In genomic region chr11:116656011-116656410, GRCh38 we compare ENCODE assay signal across 26 cellular contexts.
"Had no signal": no experiment of that assay in that cellular context is flagged by ENCODE, and none has a peak within 500 bp of the region (broad histone marks: within the 10 kb centered on the region; RNA-seq: fewer than 3 reads in every experiment).

No MANE protein-coding gene starts in this region.

- H3K27me3 ChIP-seq: brain microvascular endothelial cell, foreskin keratinocyte had no signal

- H3K4me3 ChIP-seq: gastrocnemius medialis, heart right ventricle had no signal

- H3K27ac ChIP-seq: brain microvascular endothelial cell, epithelial cell of prostate, foreskin keratinocyte, gastrocnemius medialis, heart right ventricle had no signal

- H3K27ac Mint-ChIP-seq: activated CD4-positive, alpha-beta memory T cell treated with anti-CD3 and anti-CD28 coated beads for 36 hours; activated CD4-positive, alpha-beta T cell treated with anti-CD3 and anti-CD28 coated beads for 36 hours; activated CD4-positive, alpha-beta T cell treated with anti-CD3 and anti-CD28 coated beads, Interleukin-2, amount 10 ng/mL, durations not matched to agents 24 days and 14 days; activated CD8-positive, alpha-beta memory T cell treated with anti-CD3 and anti-CD28 coated beads, Interleukin-2, amount 10 ng/mL, durations not matched to agents 7 days and 5 days; activated CD8-positive, alpha-beta T cell treated with anti-CD3 and anti-CD28 coated beads, Interleukin-2, amount 10 ng/mL, durations not matched to agents 7 days and 5 days; activated naive CD4-positive, alpha-beta T cell treated with anti-CD3 and anti-CD28 coated beads for 36 hours; activated naive CD8-positive, alpha-beta T cell; activated T-helper 2 cell treated with anti-CD3 and anti-CD28 coated beads, Interferon-gamma antibody, Interleukin-2, Interleukin-4, amounts not matched to agents 10 μg/mL and 5 μg/mL and 100 μg/mL, durations not matched to agents 14 hours and 24 hours and 36 hours had no signal

- H3K4me1 ChIP-seq: foreskin keratinocyte, gastrocnemius medialis, heart right ventricle had no signal

- DNase-seq: activated CD4-positive, alpha-beta memory T cell treated with anti-CD3 and anti-CD28 coated beads for 36 hours; activated CD4-positive, alpha-beta T cell treated with anti-CD3 and anti-CD28 coated beads for 36 hours; activated CD4-positive, alpha-beta T cell treated with anti-CD3 and anti-CD28 coated beads, Interleukin-2, amount 10 ng/mL, durations not matched to agents 24 days and 14 days; activated CD4-positive, CD25-positive, alpha-beta regulatory T cell; activated CD4-positive, CD25-positive, alpha-beta regulatory T cell treated with anti-CD3 and anti-CD28 coated beads, Interleukin-2, amount 50 U/mL, for 72 hours; activated CD8-positive, alpha-beta memory T cell treated with anti-CD3 and anti-CD28 coated beads, Interleukin-2, amount 10 ng/mL, durations not matched to agents 7 days and 5 days; activated CD8-positive, alpha-beta T cell treated with anti-CD3 and anti-CD28 coated beads, Interleukin-2, amount 10 ng/mL, durations not matched to agents 7 days and 5 days; activated effector memory CD4-positive, alpha-beta T cell treated with anti-CD3 and anti-CD28 coated beads, Interleukin-2, amount 50 U/mL, for 16 hours; activated naive CD4-positive, alpha-beta T cell treated with anti-CD3 and anti-CD28 coated beads for 36 hours; activated T-cell treated with anti-CD3 and anti-CD28 coated beads, Interleukin-2, amount 50 U/mL, for 4 hours; amniotic stem cell; anterior cingulate cortex; brain microvascular endothelial cell; caudate nucleus; effector CD8-positive, alpha-beta T cell; foreskin keratinocyte; gastrocnemius medialis; heart right ventricle; T-helper 2 cell had no signal

- H3K4me3 Mint-ChIP-seq: activated CD4-positive, alpha-beta memory T cell treated with anti-CD3 and anti-CD28 coated beads for 36 hours; activated CD4-positive, alpha-beta T cell treated with anti-CD3 and anti-CD28 coated beads for 36 hours; activated CD4-positive, alpha-beta T cell treated with anti-CD3 and anti-CD28 coated beads, Interleukin-2, amount 10 ng/mL, durations not matched to agents 24 days and 14 days; activated CD8-positive, alpha-beta memory T cell treated with anti-CD3 and anti-CD28 coated beads, Interleukin-2, amount 10 ng/mL, durations not matched to agents 7 days and 5 days; activated CD8-positive, alpha-beta T cell treated with anti-CD3 and anti-CD28 coated beads, Interleukin-2, amount 10 ng/mL, durations not matched to agents 7 days and 5 days; activated naive CD4-positive, alpha-beta T cell treated with anti-CD3 and anti-CD28 coated beads for 36 hours; activated naive CD8-positive, alpha-beta T cell; activated T-cell treated with anti-CD3 and anti-CD28 coated beads, Interleukin-2, amount 50 U/mL, for 4 hours had no signal

- H3K36me3 Mint-ChIP-seq: activated CD4-positive, alpha-beta memory T cell treated with anti-CD3 and anti-CD28 coated beads for 36 hours; activated CD8-positive, alpha-beta memory T cell treated with anti-CD3 and anti-CD28 coated beads, Interleukin-2, amount 10 ng/mL, durations not matched to agents 7 days and 5 days; activated naive CD8-positive, alpha-beta T cell had no signal

- H3K9me3 Mint-ChIP-seq: activated CD4-positive, alpha-beta T cell treated with anti-CD3 and anti-CD28 coated beads, Interleukin-2, amount 10 ng/mL, durations not matched to agents 24 days and 14 days had no signal

- H3K9me3 ChIP-seq: gastrocnemius medialis had no signal

- H3K36me3 ChIP-seq: brain microvascular endothelial cell, gastrocnemius medialis, heart right ventricle had no signal

- FAIRE-seq: astrocyte, colon, endometrium, endothelial cell of umbilical vein had no signal

- H3K4me1 Mint-ChIP-seq: activated CD4-positive, alpha-beta T cell treated with anti-CD3 and anti-CD28 coated beads for 36 hours; activated CD4-positive, alpha-beta T cell treated with anti-CD3 and anti-CD28 coated beads, Interleukin-2, amount 10 ng/mL, durations not matched to agents 24 days and 14 days; activated CD8-positive, alpha-beta memory T cell treated with anti-CD3 and anti-CD28 coated beads, Interleukin-2, amount 10 ng/mL, durations not matched to agents 7 days and 5 days had no signal
